ENCODE assay signal across 1 cellular context in the genomic region with DNA sequence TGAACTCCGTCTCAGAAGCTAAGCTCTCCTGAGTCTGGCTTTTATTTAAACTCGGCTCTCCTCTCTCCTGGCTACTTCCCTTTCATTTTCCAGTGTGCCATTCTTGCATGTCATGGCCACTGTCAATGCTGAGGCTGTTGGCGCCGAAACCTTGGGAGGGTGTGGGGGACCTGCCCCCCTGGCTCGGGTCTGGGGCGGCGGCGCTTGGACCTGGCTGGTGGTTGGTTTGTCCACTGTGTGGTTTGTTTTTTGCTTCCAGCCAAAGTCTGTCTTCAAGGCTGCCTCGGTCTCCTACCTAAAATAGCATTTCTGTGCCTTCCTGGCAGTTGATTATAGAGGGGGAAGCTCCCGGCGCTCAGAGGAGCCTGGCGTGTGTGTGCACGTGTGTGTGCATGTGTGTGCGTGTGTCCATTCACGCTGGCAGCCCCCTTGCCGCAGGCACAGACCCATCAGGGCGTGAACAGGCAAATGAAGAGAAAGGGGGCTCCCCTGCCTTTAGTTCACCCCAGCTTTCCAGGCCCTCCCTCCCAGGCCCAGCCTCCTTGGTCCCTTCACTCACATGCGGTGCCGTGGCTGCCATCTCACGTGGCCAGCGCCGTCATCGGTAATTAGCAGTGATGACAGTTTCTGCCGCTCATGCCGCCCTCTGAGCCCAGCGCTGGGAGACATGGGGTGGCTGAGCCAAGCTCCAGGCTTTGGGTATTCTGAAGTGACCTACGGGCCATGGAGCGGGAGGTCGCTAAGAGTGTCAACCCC.
TF ChIP-seq lines count a peak whose summit lies in the region.

No MANE protein-coding gene starts in this region.

TF ChIP-seq in GM12878, 131 proteins besides CTCF, POLR2A, EP300 and RAD21 (continued from another document):
- TF ChIP-seq, protein P1, sequence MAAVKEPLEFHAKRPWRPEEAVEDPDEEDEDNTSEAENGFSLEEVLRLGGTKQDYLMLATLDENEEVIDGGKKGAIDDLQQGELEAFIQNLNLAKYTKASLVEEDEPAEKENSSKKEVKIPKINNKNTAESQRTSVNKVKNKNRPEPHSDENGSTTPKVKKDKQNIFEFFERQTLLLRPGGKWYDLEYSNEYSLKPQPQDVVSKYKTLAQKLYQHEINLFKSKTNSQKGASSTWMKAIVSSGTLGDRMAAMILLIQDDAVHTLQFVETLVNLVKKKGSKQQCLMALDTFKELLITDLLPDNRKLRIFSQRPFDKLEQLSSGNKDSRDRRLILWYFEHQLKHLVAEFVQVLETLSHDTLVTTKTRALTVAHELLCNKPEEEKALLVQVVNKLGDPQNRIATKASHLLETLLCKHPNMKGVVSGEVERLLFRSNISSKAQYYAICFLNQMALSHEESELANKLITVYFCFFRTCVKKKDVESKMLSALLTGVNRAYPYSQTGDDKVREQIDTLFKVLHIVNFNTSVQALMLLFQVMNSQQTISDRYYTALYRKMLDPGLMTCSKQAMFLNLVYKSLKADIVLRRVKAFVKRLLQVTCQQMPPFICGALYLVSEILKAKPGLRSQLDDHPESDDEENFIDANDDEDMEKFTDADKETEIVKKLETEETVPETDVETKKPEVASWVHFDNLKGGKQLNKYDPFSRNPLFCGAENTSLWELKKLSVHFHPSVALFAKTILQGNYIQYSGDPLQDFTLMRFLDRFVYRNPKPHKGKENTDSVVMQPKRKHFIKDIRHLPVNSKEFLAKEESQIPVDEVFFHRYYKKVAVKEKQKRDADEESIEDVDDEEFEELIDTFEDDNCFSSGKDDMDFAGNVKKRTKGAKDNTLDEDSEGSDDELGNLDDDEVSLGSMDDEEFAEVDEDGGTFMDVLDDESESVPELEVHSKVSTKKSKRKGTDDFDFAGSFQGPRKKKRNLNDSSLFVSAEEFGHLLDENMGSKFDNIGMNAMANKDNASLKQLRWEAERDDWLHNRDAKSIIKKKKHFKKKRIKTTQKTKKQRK (IDR thresholded peaks at IDR 0.05; ENCODE audit: low read depth, low read length): no peak
- TF ChIP-seq PAX8 (IDR thresholded peaks at IDR 0.05) (peak; percentile 81; the same call in 1 of the 2 replicates), SP1 (IDR thresholded peaks at IDR 0.05; ENCODE audit: low read depth, low read length) (no peak), SIX5 (IDR thresholded peaks at IDR 0.05; ENCODE audit: low read depth, low read length, severe bottlenecking) (no peak), RCOR1 (conservative IDR thresholded peaks at IDR 0.05; ENCODE audit: low read depth, low read length) (no peak), MTA3 (IDR thresholded peaks at IDR 0.05; ENCODE audit: borderline replicate concordance, low read length) (no peak; the same call in 1 of the 2 replicates), EZH2 (IDR thresholded peaks at IDR 0.05; ENCODE audit: borderline replicate concordance, control insufficient read depth, low read depth, low read length) (no peak)
- TF ChIP-seq, protein P2, sequence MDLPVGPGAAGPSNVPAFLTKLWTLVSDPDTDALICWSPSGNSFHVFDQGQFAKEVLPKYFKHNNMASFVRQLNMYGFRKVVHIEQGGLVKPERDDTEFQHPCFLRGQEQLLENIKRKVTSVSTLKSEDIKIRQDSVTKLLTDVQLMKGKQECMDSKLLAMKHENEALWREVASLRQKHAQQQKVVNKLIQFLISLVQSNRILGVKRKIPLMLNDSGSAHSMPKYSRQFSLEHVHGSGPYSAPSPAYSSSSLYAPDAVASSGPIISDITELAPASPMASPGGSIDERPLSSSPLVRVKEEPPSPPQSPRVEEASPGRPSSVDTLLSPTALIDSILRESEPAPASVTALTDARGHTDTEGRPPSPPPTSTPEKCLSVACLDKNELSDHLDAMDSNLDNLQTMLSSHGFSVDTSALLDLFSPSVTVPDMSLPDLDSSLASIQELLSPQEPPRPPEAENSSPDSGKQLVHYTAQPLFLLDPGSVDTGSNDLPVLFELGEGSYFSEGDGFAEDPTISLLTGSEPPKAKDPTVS (IDR thresholded peaks at IDR 0.05; ENCODE audit: low read depth, low read length): no peak
